In genomic region chr10:28118985-28119628, GRCh38 we compare ENCODE assay signal across 1 cellular context.
TF ChIP-seq lines count a peak whose summit lies in the region.

No MANE protein-coding gene starts in this region.

TF ChIP-seq in HCT116, 20 proteins besides CTCF, POLR2A, EP300 and RAD21 (continued from another document):
- TF ChIP-seq SRF (IDR thresholded peaks at IDR 0.05; ENCODE audit: low read depth) (peak; percentile 90; the same call in 1 of the 2 replicates), TCF7L2 (IDR thresholded peaks at IDR 0.05; ENCODE audit: borderline replicate concordance, extremely low read depth, insufficient read depth, insufficient read length) (no peak)
